Comparison of ENCODE assay signal across 8 cellular contexts in genomic region chr9:37421914-37422288, GRCh38. TPM values are rescaled to one million over a fixed set of nuclear protein-coding genes. Genes with fewer than 3 reads are reported as not detected.
DNase-seq lines count a peak whose midpoint lies in the region; ATAC-seq and TF ChIP-seq lines count a peak whose summit lies in the region.

No MANE protein-coding gene starts in this region.

- H3F3A ChIP-seq in PC-9 (ENCODE audit: insufficient read depth, low read depth), result no peaks in the 10 kb centered on the region

- ATAC-seq in GM18511 (IDR thresholded peaks at IDR 0.05; ENCODE audit: unreplicated experiment), result no peak

- H2BK15ac ChIP-seq in neuronal stem cell (ENCODE audit: low read length), result no peak overlapping the region

- H4K20me1 ChIP-seq in PC-9 (ENCODE audit: insufficient read depth), result no peaks in the 10 kb centered on the region

- H2AFZ ChIP-seq in PC-9, result peak overlapping the region; percentile 84; the same call in 1 of the 2 replicates
- peak overlapping the region; percentile 94 for H2AFZ ChIP-seq in neuronal stem cell (ENCODE audit: low read length)

- no peaks in the 10 kb centered on the region for H3K9me2 ChIP-seq in PC-9 (ENCODE audit: insufficient read depth)

- POLR2A ChIA-PET in PC-9 (lab: Charles Lee; ENCODE audit: unreplicated experiment), result no interaction called here

- intact Hi-C loops in PC-9 (cut with micrococcal nuclease; ENCODE audit: unreplicated experiment), result loop anchor here (2.0 kb wide), 1 partner anchor 43 kb away; the partner anchor contains the start of gene ZBTB5

- H3K4me1 ChIP-seq in PC-9 (replicated peaks; ENCODE audit: insufficient read depth) (peaks cover 21% of the 10 kb centered on the region; the same call in 1 of the 2 replicates), neuronal stem cell (ENCODE audit: control insufficient read depth in 2 of 2, insufficient read depth in 1 of 2, low read depth in 1 of 2, low read length in 2 of 2) (peaks cover 4 to 20% of the 10 kb centered on the region in 2 donors)

- H3K4me3 ChIP-seq in PC-9 (peak overlapping the region; percentile 63), neuronal stem cell (ENCODE audit: low read length in 2 of 2) (peak overlapping the region; percentile 91 to 98)

- H3K18ac ChIP-seq in neuronal stem cell (ENCODE audit: low read length), result peak overlapping the region; percentile 99

- WGBS in neuronal stem cell (ENCODE audit: extremely low coverage in 2 of 2, insufficient read length in 2 of 2, insufficient replicate concordance in 1 of 2), 2 donors, result no CpG with 5 or more reads among the region's 8 CpGs

- H3K23ac ChIP-seq in neuronal stem cell (ENCODE audit: low read depth, low read length, poor library complexity), result no peak overlapping the region

- H3K27me3 ChIP-seq in PC-9 (ENCODE audit: insufficient read depth, low read depth), result no peaks in the 10 kb centered on the region
- no peaks in the 10 kb centered on the region for H3K27me3 ChIP-seq in neuronal stem cell (ENCODE audit: control insufficient read depth in 3 of 3, insufficient read depth in 3 of 3, low read depth in 1 of 3, low read length in 3 of 3)

- no peak overlapping the region for H2BK5ac ChIP-seq in neuronal stem cell (ENCODE audit: low read length)

- peak; percentile 38 for DNase-seq in GM10266 (ENCODE audit: extremely low spot score)
- DNase-seq in PC-9, result peak in 1 of 2 experiments; percentile 13
- DNase-seq in epithelial cell of prostate (ENCODE audit: low read depth, low spot score), result no peak
- DNase-seq in neuronal stem cell (ENCODE audit: low spot score), result no peak
- no peak for DNase-seq in SKM-1 treated with dmso at 0.1 percent for 144 hours (lab: John Stamatoyannopoulos, UW; ENCODE audit: unreplicated experiment)
- DNase-seq in activated gamma-delta T cell treated with Interleukin-2 at 50 U/mL for 16 hours, result no peak
- no peak for DNase-seq in COR-L47 (lab: John Stamatoyannopoulos, UW)

- no peak overlapping the region for H4K91ac ChIP-seq in neuronal stem cell (ENCODE audit: low read depth, low read length, poor library complexity)

- no peak overlapping the region for H3K4ac ChIP-seq in neuronal stem cell (ENCODE audit: low read length)

- no peak overlapping the region for H2BK120ac ChIP-seq in neuronal stem cell (ENCODE audit: low read depth, low read length)

- peaks cover 16% of the 10 kb centered on the region for H3K79me2 ChIP-seq in PC-9 (ENCODE audit: low read depth)

- peak overlapping the region; percentile 50 for H3K27ac ChIP-seq in PC-9
- peak overlapping the region; percentile 54 for H3K27ac ChIP-seq in epithelial cell of prostate
- H3K27ac ChIP-seq in neuronal stem cell (replicated peaks; ENCODE audit: low read length), result peak overlapping the region; percentile 11

- H3K4me2 ChIP-seq in PC-9 (peak overlapping the region; percentile 85), neuronal stem cell (ENCODE audit: insufficient read depth, low read length, poor library complexity, severe bottlenecking) (peak overlapping the region; percentile 64)

- peak overlapping the region; percentile 10 for H2AK5ac ChIP-seq in neuronal stem cell (ENCODE audit: low read depth, low read length)

- no peak overlapping the region for H2BK12ac ChIP-seq in neuronal stem cell (ENCODE audit: low read length)

- no peak overlapping the region for H4K8ac ChIP-seq in neuronal stem cell (ENCODE audit: low read depth, low read length)

- no peaks in the 10 kb centered on the region for H3K9me3 ChIP-seq in PC-9 (ENCODE audit: insufficient read depth, low read depth)
- no peaks in the 10 kb centered on the region for H3K9me3 ChIP-seq in neuronal stem cell (replicated peaks in 1 of 2; ENCODE audit: control insufficient read depth in 2 of 2, insufficient read depth in 1 of 2, low read depth in 1 of 2, low read length in 2 of 2)

- peak overlapping the region; percentile 67 for H3K14ac ChIP-seq in neuronal stem cell (ENCODE audit: low read length)

- H3K36me3 ChIP-seq in PC-9 (ENCODE audit: low read depth), result no peaks in the 10 kb centered on the region
- peaks cover 15 to 34% of the 10 kb centered on the region in 2 donors for H3K36me3 ChIP-seq in neuronal stem cell (replicated peaks in 1 of 2; ENCODE audit: control insufficient read depth in 2 of 2, insufficient read depth in 2 of 2, low read length in 2 of 2)

- peak overlapping the region; percentile 96 for H3K9ac ChIP-seq in neuronal stem cell (ENCODE audit: low read depth, low read length, poor library complexity)

- TF ChIP-seq CTCF in GM10266 (IDR thresholded peaks at IDR 0.05; ENCODE audit: control insufficient read depth, insufficient read depth, low read depth, missing control alignments), result no peak
- TF ChIP-seq CTCF in PC-9 (conservative IDR thresholded peaks at IDR 0.05), result no peak

- CTCF ChIA-PET in PC-9 (lab: Charles Lee), result no interaction called here

- no TSS peak for BruUV-seq in PC-9 (replicated peaks; lab: Mats Ljungman, UMichigan)

- H3K79me1 ChIP-seq in neuronal stem cell (ENCODE audit: low read depth, low read length), result peaks cover 15% of the 10 kb centered on the region

RNA-seq across cellular contexts. Expression of gene GRHPR, which starts 0.6 kb away (rescaled TPM):
- total RNA-seq in PC-9 (2021), result 77.2 and 85.4 TPM in 2 replicates
- polyA plus RNA-seq in neuronal stem cell (2013, experiment 1 of 2), result 139 TPM
- polyA plus RNA-seq in neuronal stem cell (2013, experiment 2 of 2), result 138 TPM

RNA-seq across cellular contexts. Expression of gene ZBTB5, which starts 43.3 kb away (rescaled TPM):
- 7.7 and 8.8 TPM in 2 replicates for total RNA-seq in PC-9 (2021)
- 19.2 TPM for polyA plus RNA-seq in neuronal stem cell (2013, experiment 1 of 2)
- polyA plus RNA-seq in neuronal stem cell (2013, experiment 2 of 2), result 19.2 TPM
